Comparison of ENCODE assay signal across 25 cellular contexts in genomic region chr14:82385043-82385442, GRCh38.
DNase-seq lines count a peak whose midpoint lies in the region; ATAC-seq and TF ChIP-seq lines count a peak whose summit lies in the region.
"Had no signal": no experiment of that assay in that cellular context is flagged by ENCODE, and none has a peak within 500 bp of the region (broad histone marks: within the 10 kb centered on the region; RNA-seq: fewer than 3 reads in every experiment).

No MANE protein-coding gene starts in this region.

- H3K9me3 Mint-ChIP-seq in stimulated activated naive B cell treated with anti-CD40 and anti-IgM and Interleukin-4, amounts not matched to agents 10 μg/mL and 1 μg/mL and 100 μg/mL, for 72 hours: peaks cover 6 to 9% of the 10 kb centered on the region in 2 donors
- H3K9me3 Mint-ChIP-seq: type B pancreatic cell had no signal

- no peaks in the 10 kb centered on the region for H3K9me3 ChIP-seq in tibial artery

- TF ChIP-seq CTCF in astrocyte of the cerebellum (IDR thresholded peaks at IDR 0.05; ENCODE audit: low read depth, low read length, missing control alignments) (no peak), tibial artery (IDR thresholded peaks at IDR 0.05) (no peak)

- intact Hi-C loops in tibial artery (cut with DNase I; ENCODE audit: low total_unique reads): no loop called here

- no peaks in the 10 kb centered on the region for H3K36me3 Mint-ChIP-seq in stimulated activated naive B cell treated with anti-CD40 and anti-IgM and Interleukin-4, amounts not matched to agents 10 μg/mL and 1 μg/mL and 100 μg/mL, for 72 hours
- H3K36me3 Mint-ChIP-seq: CD8-positive, alpha-beta memory T cell; immature natural killer cell; mesothelial cell of epicardium; naive thymus-derived CD8-positive, alpha-beta T cell; type B pancreatic cell had no signal

- peaks cover 0 to 43% (median 4%) of the 10 kb centered on the region in 4 donors for H3K4me1 ChIP-seq in tibial artery
- H3K4me1 ChIP-seq: left ventricle myocardium inferior, spleen had no signal

- H3K4me3 Mint-ChIP-seq in stimulated activated naive B cell treated with anti-CD40 and anti-IgM and Interleukin-4, amounts not matched to agents 10 μg/mL and 1 μg/mL and 100 μg/mL, for 72 hours: no peak overlapping the region
- H3K4me3 Mint-ChIP-seq: activated CD4-positive, alpha-beta memory T cell treated with anti-CD3 and anti-CD28 coated beads, Interleukin-2, amount 10 ng/mL, durations not matched to agents 7 days and 5 days; CD8-positive, alpha-beta memory T cell; immature natural killer cell; mesothelial cell of epicardium; naive thymus-derived CD8-positive, alpha-beta T cell; stimulated activated naive CD8-positive, alpha-beta T cell treated with anti-CD3 and anti-CD28 coated beads, Interleukin-15, Interleukin-2, amounts not matched to agents 100 ng/mL and 50 ng/mL, for 24 hours; type B pancreatic cell had no signal

- no peak for ATAC-seq in HG03460 (IDR thresholded peaks at IDR 0.05; ENCODE audit: unreplicated experiment)
- ATAC-seq in stimulated activated naive B cell treated with anti-CD40 and anti-IgM and Interleukin-4, amounts not matched to agents 10 μg/mL and 1 μg/mL and 100 μg/mL, for 72 hours (replicated peaks): no peak
- ATAC-seq: naive thymus-derived CD8-positive, alpha-beta T cell had no signal

- no peaks in the 10 kb centered on the region for H3K27me3 Mint-ChIP-seq in stimulated activated naive B cell treated with anti-CD40 and anti-IgM and Interleukin-4, amounts not matched to agents 10 μg/mL and 1 μg/mL and 100 μg/mL, for 72 hours
- H3K27me3 Mint-ChIP-seq: activated CD4-positive, alpha-beta memory T cell treated with anti-CD3 and anti-CD28 coated beads, Interleukin-2, amount 10 ng/mL, durations not matched to agents 7 days and 5 days; naive thymus-derived CD8-positive, alpha-beta T cell; stimulated activated naive CD8-positive, alpha-beta T cell treated with anti-CD3 and anti-CD28 coated beads, Interleukin-15, Interleukin-2, amounts not matched to agents 100 ng/mL and 50 ng/mL, for 24 hours; type B pancreatic cell had no signal

- DNase-seq in NCI-H2171 treated with DMSO at 0.1 percent for 48 hours (lab: John Stamatoyannopoulos, UW) (peak; percentile 39), NCI-H2171 (lab: John Stamatoyannopoulos, UW) (no peak), NCI-H2107 treated with DMSO at 0.1 percent for 48 hours (lab: John Stamatoyannopoulos, UW; ENCODE audit: unreplicated experiment) (peak; percentile 97), astrocyte of the cerebellum (ENCODE audit: low read depth) (peak; percentile 26), tibial artery (no peak), substantia nigra (lab: John Stamatoyannopoulos, UW) (no peak)
- no peak for DNase-seq in stimulated activated naive B cell treated with anti-CD40 and anti-IgM and Interleukin-4, amounts not matched to agents 10 μg/mL and 1 μg/mL and 100 μg/mL, for 72 hours
- DNase-seq: 8988T; activated CD4-positive, alpha-beta memory T cell treated with anti-CD3 and anti-CD28 coated beads, Interleukin-2, amount 10 ng/mL, durations not matched to agents 7 days and 5 days; activated CD4-positive, CD25-positive, alpha-beta regulatory T cell; CD8-positive, alpha-beta memory T cell; GOT3; immature natural killer cell; Karpas-422; left ventricle myocardium inferior; naive thymus-derived CD8-positive, alpha-beta T cell; NCI-H446; retina; spleen; stimulated activated CD4-positive, alpha-beta T cell treated with anti-CD3 and anti-CD28 coated beads, Interleukin-4, amount 100 ng/mL, for 24 hours; T1000 had no signal

- no peaks in the 10 kb centered on the region for H3K4me1 Mint-ChIP-seq in stimulated activated naive B cell treated with anti-CD40 and anti-IgM and Interleukin-4, amounts not matched to agents 10 μg/mL and 1 μg/mL and 100 μg/mL, for 72 hours
- H3K4me1 Mint-ChIP-seq: activated CD4-positive, alpha-beta memory T cell treated with anti-CD3 and anti-CD28 coated beads, Interleukin-2, amount 10 ng/mL, durations not matched to agents 7 days and 5 days; CD8-positive, alpha-beta memory T cell; immature natural killer cell; mesothelial cell of epicardium; naive thymus-derived CD8-positive, alpha-beta T cell had no signal

- H3K27ac ChIP-seq in tibial artery (peak overlapping the region; percentile 49 to 80), substantia nigra (ENCODE audit: low read depth, low read length, poor library complexity, severe bottlenecking) (no peak overlapping the region)
- H3K27ac ChIP-seq: left ventricle myocardium inferior, spleen had no signal

- no peak overlapping the region for H3K27ac Mint-ChIP-seq in stimulated activated naive B cell treated with anti-CD40 and anti-IgM and Interleukin-4, amounts not matched to agents 10 μg/mL and 1 μg/mL and 100 μg/mL, for 72 hours
- H3K27ac Mint-ChIP-seq: activated CD4-positive, alpha-beta memory T cell treated with anti-CD3 and anti-CD28 coated beads, Interleukin-2, amount 10 ng/mL, durations not matched to agents 7 days and 5 days; CD8-positive, alpha-beta memory T cell; immature natural killer cell; mesothelial cell of epicardium; naive thymus-derived CD8-positive, alpha-beta T cell; stimulated activated naive CD8-positive, alpha-beta T cell treated with anti-CD3 and anti-CD28 coated beads, Interleukin-15, Interleukin-2, amounts not matched to agents 100 ng/mL and 50 ng/mL, for 24 hours; type B pancreatic cell had no signal

- no peak overlapping the region for H3K4me3 ChIP-seq in astrocyte of the cerebellum (ENCODE audit: low read depth, low read length)
- H3K4me3 ChIP-seq in tibial artery: no peak overlapping the region
- H3K4me3 ChIP-seq: left ventricle myocardium inferior, spleen had no signal

- no peaks in the 10 kb centered on the region for H3K27me3 ChIP-seq in tibial artery
- H3K27me3 ChIP-seq: spleen had no signal

- H3K36me3 ChIP-seq in tibial artery: no peaks in the 10 kb centered on the region
- H3K36me3 ChIP-seq: left ventricle myocardium inferior, spleen had no signal

- in situ Hi-C loops in astrocyte of the cerebellum (cut with HindIII; ENCODE audit: low sequenced_read_pairs): no loop called here

Comparison
In these comparisons a context has a peak if more than half of its experiments do, and no peak if none do; other contexts are left out.
1. DNase-seq: peak in NCI-H2171 treated with DMSO at 0.1 percent for 48 hours (single experiment), NCI-H2107 treated with DMSO at 0.1 percent for 48 hours (single experiment) and astrocyte of the cerebellum (single experiment); none in NCI-H2171 (single experiment), tibial artery (0 of 2), substantia nigra (0 of 49) and stimulated activated naive B cell treated with anti-CD40 and anti-IgM and Interleukin-4, amounts not matched to agents 10 μg/mL and 1 μg/mL and 100 μg/mL, for 72 hours (single experiment).